8 cellular contexts compared by ENCODE assay signal in the genomic region with DNA sequence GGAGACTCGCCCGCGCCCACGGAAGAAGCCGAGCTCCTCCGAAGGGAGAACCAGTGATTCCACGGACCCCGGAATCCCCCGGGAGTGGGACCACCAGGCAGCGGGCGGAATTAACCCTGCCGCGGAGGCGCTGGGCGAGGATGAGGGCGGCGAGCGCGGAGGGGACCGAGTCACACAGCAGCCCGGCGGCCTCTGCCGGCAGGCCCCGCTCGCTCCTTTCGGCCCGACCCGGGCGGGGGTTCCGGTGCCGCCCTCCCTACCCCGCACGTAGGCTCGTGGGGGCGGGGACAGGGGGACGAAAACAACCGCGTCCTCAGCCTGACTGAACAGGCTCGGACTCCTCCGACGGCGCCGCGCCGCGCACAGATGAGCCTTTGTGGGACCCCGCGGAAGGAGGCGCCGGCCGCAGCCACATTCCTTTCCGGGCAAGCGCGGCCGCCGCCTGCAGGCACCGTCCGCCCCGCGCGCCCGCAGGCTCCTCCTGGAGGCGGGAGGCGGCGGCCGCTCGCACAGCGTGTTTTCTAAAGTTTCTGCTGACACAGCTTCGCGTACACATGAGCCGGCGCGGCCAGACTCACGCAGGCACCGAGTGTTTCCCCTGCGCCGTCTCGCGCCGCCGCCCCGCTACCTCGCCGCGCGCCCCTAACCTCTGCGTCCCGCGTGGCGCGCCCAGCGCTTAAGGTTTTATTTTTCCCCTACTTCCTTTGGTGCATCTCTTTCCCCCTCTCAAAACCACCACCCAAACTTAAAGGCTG.
DNase-seq lines count a peak whose midpoint lies in the region; ATAC-seq lines count a peak whose summit lies in the region.

No MANE protein-coding gene starts in this region.

- no peak overlapping the region for H2BK120ac ChIP-seq in mesendoderm (ENCODE audit: low read depth, low read length)

- DNase-seq in CMK (ENCODE audit: low read depth) (peak; percentile 70), NCI-H82 treated with DMSO at 0.1 percent for 48 hours (lab: John Stamatoyannopoulos, UW; ENCODE audit: unreplicated experiment) (peak; percentile 54), mesendoderm (peak; percentile 94)
- DNase-seq in activated CD8-positive, alpha-beta memory T cell treated with anti-CD3 and anti-CD28 coated beads for 4 hours (ENCODE audit: low read depth in 2 of 2) = peak; percentile 72 to 78
- DNase-seq in effector memory CD4-positive, alpha-beta T cell = peak; percentile 77 to 86 (median 86)
- peak; percentile 81 for DNase-seq in stimulated activated CD8-positive, alpha-beta memory T cell treated with anti-CD3 and anti-CD28 coated beads, Interleukin-12 subunit alpha, Interleukin-12 subunit beta, amount 100 ng/mL, for 4 hours (ENCODE audit: low read depth)

- peaks cover 18% of the 10 kb centered on the region for H3K79me2 ChIP-seq in mesendoderm (ENCODE audit: control insufficient read depth, insufficient read depth, low read length)

- peak overlapping the region; percentile 66 for H2BK5ac ChIP-seq in mesendoderm (ENCODE audit: low read length)

- H2BK15ac ChIP-seq in mesendoderm (replicated peaks; ENCODE audit: low read depth) = no peak overlapping the region

- H3K4me2 ChIP-seq in mesendoderm (ENCODE audit: low read length) = peak overlapping the region; percentile 54

- peak overlapping the region; percentile 98 for H3K18ac ChIP-seq in mesendoderm (ENCODE audit: low read length)

- peak overlapping the region; percentile 88 for H3K4me3 ChIP-seq in effector memory CD4-positive, alpha-beta T cell (ENCODE audit: insufficient read depth, low read depth, low read length, poor library complexity, severe bottlenecking)
- H3K4me3 ChIP-seq in mesendoderm (ENCODE audit: low read length) = peak overlapping the region; percentile 55

- no peaks in the 10 kb centered on the region for H3K36me3 ChIP-seq in effector memory CD4-positive, alpha-beta T cell (ENCODE audit: control insufficient read depth, insufficient read depth, low read length)
- H3K36me3 ChIP-seq in mesendoderm (ENCODE audit: control insufficient read depth, insufficient read depth, low read length) = no peaks in the 10 kb centered on the region

- peak overlapping the region; percentile 89 for H3K4ac ChIP-seq in mesendoderm (ENCODE audit: low read depth, low read length)

- peak overlapping the region; percentile 95 for H3K9ac ChIP-seq in mesendoderm (ENCODE audit: low read length)

- H3K27me3 ChIP-seq in effector memory CD4-positive, alpha-beta T cell (replicated peaks; ENCODE audit: control insufficient read depth, insufficient read depth, low read length, poor library complexity, severe bottlenecking) = no peaks in the 10 kb centered on the region
- no peaks in the 10 kb centered on the region for H3K27me3 ChIP-seq in mesendoderm (ENCODE audit: insufficient read depth, low read length, poor library complexity)

- peaks cover 4% of the 10 kb centered on the region for H3K79me1 ChIP-seq in mesendoderm (ENCODE audit: low read length)

- no peaks in the 10 kb centered on the region for H3K9me3 ChIP-seq in effector memory CD4-positive, alpha-beta T cell (ENCODE audit: control insufficient read depth, low read length)

- peak overlapping the region; percentile 87 for H4K8ac ChIP-seq in mesendoderm (ENCODE audit: low read depth, low read length)

- no peak overlapping the region for H2AK5ac ChIP-seq in mesendoderm (ENCODE audit: low read length)

- peak overlapping the region; percentile 99 for H3K27ac ChIP-seq in effector memory CD4-positive, alpha-beta T cell (ENCODE audit: insufficient read depth, low read length, poor library complexity, severe bottlenecking)
- H3K27ac ChIP-seq in mesendoderm (ENCODE audit: low read depth, low read length) = peak overlapping the region; percentile 100

- peak overlapping the region; percentile 32 for H3K23ac ChIP-seq in mesendoderm (ENCODE audit: low read length)

- no peak overlapping the region for H4K5ac ChIP-seq in mesendoderm (ENCODE audit: low read length)

- peak overlapping the region; percentile 96 for H3K56ac ChIP-seq in mesendoderm (ENCODE audit: low read length)

- H3K4me1 ChIP-seq in effector memory CD4-positive, alpha-beta T cell (ENCODE audit: control insufficient read depth, insufficient read depth, low read length, poor library complexity, severe bottlenecking) = peaks cover 11% of the 10 kb centered on the region
- peaks cover 6% of the 10 kb centered on the region for H3K4me1 ChIP-seq in mesendoderm (ENCODE audit: control insufficient read depth, low read depth, low read length)

- ATAC-seq in GM19397 (IDR thresholded peaks at IDR 0.05; ENCODE audit: unreplicated experiment) (peak; percentile 80), HG03558 (IDR thresholded peaks at IDR 0.05; ENCODE audit: extremely low read depth, unreplicated experiment) (peak; percentile 66)

- WGBS in mesendoderm (ENCODE audit: extremely low coverage, insufficient coverage, low lambda C conversion rate) = no CpG with 5 or more reads among the region's 92 CpGs

Comparison
In these comparisons a context has a peak if more than half of its experiments do, and no peak if none do; other contexts are left out.
1. Peak in every context shown above with its lines: DNase-seq, ATAC-seq, H3K4me3 ChIP-seq and H3K27ac ChIP-seq.